ENCODE assay signal across 12 cellular contexts in genomic region chr12:122087431-122088180, GRCh38. TPM values are rescaled to one million over a fixed set of nuclear protein-coding genes. Genes with fewer than 3 reads are reported as not detected.
DNase-seq lines count a peak whose midpoint lies in the region; ATAC-seq and TF ChIP-seq lines count a peak whose summit lies in the region.
"Had no signal": no experiment of that assay in that cellular context is flagged by ENCODE, and none has a peak within 500 bp of the region (broad histone marks: within the 10 kb centered on the region; RNA-seq: fewer than 3 reads in every experiment).

No MANE protein-coding gene starts in this region.

- H3K9me3 Mint-ChIP-seq in CD8-positive, alpha-beta T cell: no peaks in the 10 kb centered on the region
- H3K9me3 Mint-ChIP-seq in activated naive CD8-positive, alpha-beta T cell treated with anti-CD3 and anti-CD28 coated beads for 36 hours: no peaks in the 10 kb centered on the region
- no peaks in the 10 kb centered on the region for H3K9me3 Mint-ChIP-seq in immature natural killer cell
- H3K9me3 Mint-ChIP-seq: activated T-cell treated with anti-CD3 and anti-CD28 coated beads, Interleukin-2, amount 50 U/mL, for 72 hours had no signal

- H3K36me3 ChIP-seq in CD8-positive, alpha-beta T cell (ENCODE audit: insufficient read depth, low read length): peaks cover 4% of the 10 kb centered on the region

- peaks cover 68% of the 10 kb centered on the region for H3K4me1 Mint-ChIP-seq in CD8-positive, alpha-beta T cell (ENCODE audit: low read depth)
- H3K4me1 Mint-ChIP-seq in activated naive CD8-positive, alpha-beta T cell treated with anti-CD3 and anti-CD28 coated beads for 36 hours: peaks cover 88% of the 10 kb centered on the region
- peaks cover 63 to 74% of the 10 kb centered on the region in 2 donors for H3K4me1 Mint-ChIP-seq in immature natural killer cell

- CTCF ChIA-PET in CD8-positive, alpha-beta T cell (lab: Charles Lee): interaction anchor here (0.6 to 6.0 kb wide), 6 partner anchors 7 to 36 kb away, joined by 4 to 50 read pairs (median 11); no protein-coding TSS in a partner anchor

- intact Hi-C loops in CD8-positive, alpha-beta T cell (cut with DNase I, micrococcal nuclease): no loop called here
- intact Hi-C loops in sciatic nerve (cut with DNase I): no loop called here

- TF ChIP-seq CTCF in CD8-positive, alpha-beta T cell (IDR thresholded peaks at IDR 0.05): no peak

- peak overlapping the region; percentile 98 for H3K27ac Mint-ChIP-seq in CD8-positive, alpha-beta T cell
- H3K27ac Mint-ChIP-seq in activated naive CD8-positive, alpha-beta T cell treated with anti-CD3 and anti-CD28 coated beads for 36 hours: peak overlapping the region; percentile 88
- H3K27ac Mint-ChIP-seq in immature natural killer cell: peak overlapping the region; percentile 44 to 88 (median 72)
- H3K27ac Mint-ChIP-seq: activated T-cell treated with anti-CD3 and anti-CD28 coated beads, Interleukin-2, amount 50 U/mL, for 72 hours had no signal

- H3K27ac ChIP-seq in CD8-positive, alpha-beta T cell (ENCODE audit: low read depth, low read length): peak overlapping the region; percentile 4
- H3K27ac ChIP-seq: C4-2B had no signal

- H3K36me3 Mint-ChIP-seq in CD8-positive, alpha-beta T cell: peaks cover 57% of the 10 kb centered on the region
- H3K36me3 Mint-ChIP-seq in activated naive CD8-positive, alpha-beta T cell treated with anti-CD3 and anti-CD28 coated beads for 36 hours: peaks cover 61% of the 10 kb centered on the region
- H3K36me3 Mint-ChIP-seq in immature natural killer cell: peaks cover 6 to 16% (median 8%) of the 10 kb centered on the region in 3 donors

- no peaks in the 10 kb centered on the region for H3K27me3 ChIP-seq in CD8-positive, alpha-beta T cell (ENCODE audit: insufficient read depth, low read length)

- H3K27me3 Mint-ChIP-seq in CD8-positive, alpha-beta T cell (ENCODE audit: low read depth): no peaks in the 10 kb centered on the region
- H3K27me3 Mint-ChIP-seq in activated naive CD8-positive, alpha-beta T cell treated with anti-CD3 and anti-CD28 coated beads for 36 hours: no peaks in the 10 kb centered on the region
- peaks cover 0 to 4% (median 0%) of the 10 kb centered on the region in 3 donors for H3K27me3 Mint-ChIP-seq in immature natural killer cell (ENCODE audit: low read depth in 3 of 3)

- H3K4me3 ChIP-seq in CD8-positive, alpha-beta T cell (ENCODE audit: low read depth, low read length): peak overlapping the region; percentile 9

- no peak for DNase-seq in CD8-positive, alpha-beta T cell
- no peak for DNase-seq in activated naive CD8-positive, alpha-beta T cell treated with anti-CD3 and anti-CD28 coated beads for 36 hours
- DNase-seq in immature natural killer cell: no peak
- DNase-seq in sciatic nerve (ENCODE audit: low spot score): no peak
- DNase-seq in middle frontal gyrus (ENCODE audit: extremely low spot score, low spot score): no peak
- DNase-seq in NCI-H1105 (lab: John Stamatoyannopoulos, UW): no peak
- DNase-seq in central memory CD4-positive, alpha-beta T cell: no peak
- no peak for DNase-seq in NCI-H82 (lab: John Stamatoyannopoulos, UW)
- DNase-seq: activated T-cell treated with anti-CD3 and anti-CD28 coated beads, Interleukin-2, amount 50 U/mL, for 72 hours; dermis blood vessel endothelial cell; hypothalamus had no signal

- POLR2A ChIA-PET in CD8-positive, alpha-beta T cell (lab: Charles Lee): interaction anchor here (1.1 to 5.3 kb wide), 6 partner anchors 9 to 138 kb away, joined by 3 to 63 read pairs (median 7); partner anchors contain the start of genes DIABLO and MLXIP

- peak overlapping the region; percentile 85 for H3K4me3 Mint-ChIP-seq in CD8-positive, alpha-beta T cell
- H3K4me3 Mint-ChIP-seq in activated naive CD8-positive, alpha-beta T cell treated with anti-CD3 and anti-CD28 coated beads for 36 hours: no peak overlapping the region
- H3K4me3 Mint-ChIP-seq in immature natural killer cell: peak overlapping the region in 2 of 5 donors; percentile 1 to 42

- H3K9me3 ChIP-seq in CD8-positive, alpha-beta T cell (ENCODE audit: low read length): no peaks in the 10 kb centered on the region

- peaks cover 96% of the 10 kb centered on the region for H3K4me1 ChIP-seq in CD8-positive, alpha-beta T cell (ENCODE audit: insufficient read depth, low read length)

- ATAC-seq in CD8-positive, alpha-beta T cell: no peak
- peak; percentile 42 for ATAC-seq in sciatic nerve
- ATAC-seq: activated T-cell treated with anti-CD3 and anti-CD28 coated beads, Interleukin-2, amount 50 U/mL, for 72 hours had no signal

RNA-seq across cellular contexts. Expression of gene MLXIP, which starts 9.1 kb away (rescaled TPM):
- 100 to 1,000 TPM; 117 to 132 TPM for total RNA-seq in CD8-positive, alpha-beta T cell
- total RNA-seq in activated naive CD8-positive, alpha-beta T cell treated with anti-CD3 and anti-CD28 coated beads for 36 hours: 10 to 100 TPM; 29.0 to 30.1 TPM
- 10 to 100 TPM in 1 of 3 donors, 1 to 10 TPM in 2; 3.5 to 10.6 (median 4.7) TPM for polyA plus RNA-seq in immature natural killer cell
- 44.2 TPM for total RNA-seq in sciatic nerve
